In the genomic region with DNA sequence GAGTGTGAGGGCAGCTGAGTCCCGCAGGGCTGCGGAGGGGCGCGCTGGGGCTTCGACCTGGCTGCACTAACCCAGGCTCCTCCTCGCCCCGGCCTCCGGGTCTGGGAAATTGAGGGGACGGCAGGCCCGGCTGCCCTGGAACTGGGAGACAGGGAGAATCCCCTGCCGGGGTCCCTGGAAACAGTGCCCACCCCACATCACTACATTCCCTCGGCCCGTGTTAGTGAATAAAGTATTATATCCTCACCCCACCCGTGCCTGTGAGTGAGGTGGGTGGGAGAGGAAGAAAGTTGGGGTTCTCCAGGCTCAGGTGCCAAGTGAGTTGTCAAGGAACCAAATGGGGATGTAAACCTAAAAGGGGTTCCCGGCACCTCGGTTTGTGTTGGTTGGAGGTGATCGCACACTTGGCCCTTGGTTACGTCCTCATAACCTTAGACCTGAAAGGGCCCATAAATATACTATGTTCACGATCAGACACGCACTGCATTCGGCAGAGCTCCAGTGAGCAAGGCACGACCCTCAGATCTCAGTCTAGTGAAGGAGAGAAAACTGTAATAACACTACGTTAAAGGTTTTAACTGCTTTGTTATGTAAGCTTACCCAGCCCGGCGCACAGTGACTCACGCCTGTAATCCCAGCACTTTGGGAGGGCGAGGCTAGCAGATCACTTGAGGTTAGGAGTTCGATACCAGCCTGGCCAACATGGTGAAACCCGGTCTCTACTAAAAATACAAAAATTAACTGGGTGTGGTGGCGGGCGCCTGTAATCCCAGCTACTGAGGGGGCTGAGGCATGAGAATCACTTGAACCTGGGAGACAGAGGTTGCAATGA, we compare ENCODE assay signal across 8 cellular contexts. TPM values are rescaled to one million over a fixed set of nuclear protein-coding genes. Genes with fewer than 3 reads are reported as not detected.
DNase-seq lines count a peak whose midpoint lies in the region; ATAC-seq lines count a peak whose summit lies in the region.

No MANE protein-coding gene starts in this region.

- no CpG with 5 or more reads among the region's 31 CpGs for WGBS in iPS DF 6.9 (ENCODE audit: insufficient coverage, insufficient read length)

- H3K27ac ChIP-seq in iPS DF 6.9 (ENCODE audit: low read length), result no peak overlapping the region

- intact Hi-C loops in activated CD4-positive, alpha-beta memory T cell treated with anti-CD3 and anti-CD28 coated beads for 36 hours (cut with micrococcal nuclease), result no loop called here

- H3K4me3 Mint-ChIP-seq in activated CD4-positive, alpha-beta memory T cell treated with anti-CD3 and anti-CD28 coated beads for 36 hours, result peak overlapping the region; percentile 58
- H3K4me3 Mint-ChIP-seq in stimulated activated memory B cell treated with anti-CD40 and anti-IgM and Interleukin-4, amounts not matched to agents 10 μg/mL and 1 μg/mL and 100 μg/mL, for 72 hours, result peak overlapping the region; percentile 78

- peaks cover 8% of the 10 kb centered on the region; the same call in 1 of the 2 replicates for H3K36me3 ChIP-seq in iPS DF 6.9 (ENCODE audit: control insufficient read depth, insufficient read depth, low read length)

- H3K4me1 Mint-ChIP-seq in activated CD4-positive, alpha-beta memory T cell treated with anti-CD3 and anti-CD28 coated beads for 36 hours (ENCODE audit: low read depth), result peaks cover 28% of the 10 kb centered on the region
- H3K4me1 Mint-ChIP-seq in stimulated activated memory B cell treated with anti-CD40 and anti-IgM and Interleukin-4, amounts not matched to agents 10 μg/mL and 1 μg/mL and 100 μg/mL, for 72 hours, result peaks cover 22% of the 10 kb centered on the region

- ATAC-seq in stimulated activated memory B cell treated with anti-CD40 and anti-IgM and Interleukin-4, amounts not matched to agents 10 μg/mL and 1 μg/mL and 100 μg/mL, for 72 hours, result no peak
- ATAC-seq in GM18519 (IDR thresholded peaks at IDR 0.05; ENCODE audit: low FRiP score, unreplicated experiment) (no peak), HG02970 (IDR thresholded peaks at IDR 0.05; ENCODE audit: low FRiP score, unreplicated experiment) (no peak)

- CTCF ChIA-PET in activated CD4-positive, alpha-beta memory T cell treated with anti-CD3 and anti-CD28 coated beads for 36 hours (lab: Charles Lee), result interaction anchor here (0.5 to 6.0 kb wide), 21 partner anchors 10 to 362 kb away, joined by 3 to 48 read pairs (median 4); a partner anchor contains a TSS

- no peaks in the 10 kb centered on the region for H3K9me3 ChIP-seq in iPS DF 6.9 (ENCODE audit: control insufficient read depth, insufficient read depth, low read length)

- POLR2A ChIA-PET in activated CD4-positive, alpha-beta memory T cell treated with anti-CD3 and anti-CD28 coated beads for 36 hours (lab: Charles Lee), result interaction anchor here (0.7 to 1.9 kb wide), 20 partner anchors 9 to 353 kb away, joined by 3 to 22 read pairs (median 4); a partner anchor contains a TSS

- peak; percentile 13 for DNase-seq in NCI-H82 (lab: John Stamatoyannopoulos, UW)
- no peak for DNase-seq in NCI-H82 treated with DMSO at 0.1 percent for 48 hours (lab: John Stamatoyannopoulos, UW; ENCODE audit: unreplicated experiment)
- DNase-seq in activated CD4-positive, alpha-beta memory T cell treated with anti-CD3 and anti-CD28 coated beads for 36 hours, result no peak
- DNase-seq in iPS DF 6.9 (ENCODE audit: low read depth, low spot score), result no peak
- no peak for DNase-seq in UCSD-AML1 (lab: John Stamatoyannopoulos, UW; ENCODE audit: unreplicated experiment)

- no peaks in the 10 kb centered on the region for H3K9me3 Mint-ChIP-seq in activated CD4-positive, alpha-beta memory T cell treated with anti-CD3 and anti-CD28 coated beads for 36 hours
- H3K9me3 Mint-ChIP-seq in stimulated activated memory B cell treated with anti-CD40 and anti-IgM and Interleukin-4, amounts not matched to agents 10 μg/mL and 1 μg/mL and 100 μg/mL, for 72 hours, result no peaks in the 10 kb centered on the region

- H3K36me3 Mint-ChIP-seq in activated CD4-positive, alpha-beta memory T cell treated with anti-CD3 and anti-CD28 coated beads for 36 hours, result peaks cover 33% of the 10 kb centered on the region
- H3K36me3 Mint-ChIP-seq in stimulated activated memory B cell treated with anti-CD40 and anti-IgM and Interleukin-4, amounts not matched to agents 10 μg/mL and 1 μg/mL and 100 μg/mL, for 72 hours, result peaks cover 30% of the 10 kb centered on the region

- H3K4me1 ChIP-seq in iPS DF 6.9 (ENCODE audit: control insufficient read depth, insufficient read depth, low read length), result no peaks in the 10 kb centered on the region

- peak overlapping the region; percentile 49; the same call in 1 of the 2 replicates for H3K4me3 ChIP-seq in iPS DF 6.9 (ENCODE audit: low read length)

- H3K27ac Mint-ChIP-seq in activated CD4-positive, alpha-beta memory T cell treated with anti-CD3 and anti-CD28 coated beads for 36 hours, result no peak overlapping the region
- H3K27ac Mint-ChIP-seq in stimulated activated memory B cell treated with anti-CD40 and anti-IgM and Interleukin-4, amounts not matched to agents 10 μg/mL and 1 μg/mL and 100 μg/mL, for 72 hours, result peak overlapping the region; percentile 70

- no peaks in the 10 kb centered on the region for H3K27me3 ChIP-seq in iPS DF 6.9 (ENCODE audit: control insufficient read depth, insufficient read depth, low read length)

- H3K27me3 Mint-ChIP-seq in activated CD4-positive, alpha-beta memory T cell treated with anti-CD3 and anti-CD28 coated beads for 36 hours, result no peaks in the 10 kb centered on the region
- no peaks in the 10 kb centered on the region for H3K27me3 Mint-ChIP-seq in stimulated activated memory B cell treated with anti-CD40 and anti-IgM and Interleukin-4, amounts not matched to agents 10 μg/mL and 1 μg/mL and 100 μg/mL, for 72 hours

RNA-seq across cellular contexts. Expression of a gene that starts 11.2 kb away (rescaled TPM):
- total RNA-seq in activated CD4-positive, alpha-beta memory T cell treated with anti-CD3 and anti-CD28 coated beads for 36 hours, result 1 to 10 TPM; 5.4 to 5.7 TPM

RNA-seq across cellular contexts. Expression of a gene that starts 11.3 kb away (rescaled TPM):
- total RNA-seq in activated CD4-positive, alpha-beta memory T cell treated with anti-CD3 and anti-CD28 coated beads for 36 hours, result 10 to 100 TPM; 87.5 to 96.6 TPM

RNA-seq across cellular contexts. Expression of a gene that starts 23.3 kb away (rescaled TPM):
- 10 to 100 TPM; 13.1 to 13.6 TPM for total RNA-seq in activated CD4-positive, alpha-beta memory T cell treated with anti-CD3 and anti-CD28 coated beads for 36 hours

RNA-seq across cellular contexts. Expression of a gene that starts 27.1 kb away (rescaled TPM):
- 10 to 100 TPM; 61.4 to 61.7 TPM for total RNA-seq in activated CD4-positive, alpha-beta memory T cell treated with anti-CD3 and anti-CD28 coated beads for 36 hours

RNA-seq across cellular contexts. Expression of a gene that starts 36.2 kb away (rescaled TPM):
- 100 to 1,000 TPM; 199 to 202 TPM for total RNA-seq in activated CD4-positive, alpha-beta memory T cell treated with anti-CD3 and anti-CD28 coated beads for 36 hours
